In the genomic region with DNA sequence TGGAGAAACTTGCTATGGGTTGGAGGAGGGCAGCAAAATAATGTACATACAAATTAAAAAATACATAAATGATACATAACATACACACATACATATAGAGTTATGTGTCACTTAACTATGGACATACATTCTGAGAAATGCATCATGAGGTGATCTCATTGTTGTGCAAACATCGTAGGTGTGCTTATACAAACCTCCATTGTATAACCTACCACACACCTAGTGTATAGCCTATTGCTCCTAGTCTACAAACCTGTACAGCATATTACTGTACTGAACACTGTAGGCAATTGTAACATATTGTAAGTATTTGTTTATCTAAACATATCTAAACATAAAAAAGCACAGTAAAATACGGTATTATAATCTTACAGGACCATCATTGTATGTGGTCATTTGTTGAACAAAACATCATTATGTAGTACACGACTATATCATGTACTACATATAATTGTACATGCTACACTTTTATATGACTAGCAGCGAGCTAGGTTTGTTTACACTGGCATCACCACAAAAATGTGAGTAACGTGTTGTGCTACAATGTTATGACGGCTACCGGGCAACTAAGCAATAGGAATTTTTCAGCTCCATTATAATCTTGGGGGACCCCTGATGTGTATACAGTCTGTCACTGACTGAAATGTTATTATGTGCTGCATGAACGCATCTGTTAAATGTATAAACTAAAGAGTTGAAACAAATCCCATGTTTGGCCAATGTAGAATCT, we compare ENCODE assay signal across 20 cellular contexts. TPM values are rescaled to one million over a fixed set of nuclear protein-coding genes. Genes with fewer than 3 reads are reported as not detected.
DNase-seq lines count a peak whose midpoint lies in the region; ATAC-seq, FAIRE-seq and TF ChIP-seq lines count a peak whose summit lies in the region.
"Had no signal": no experiment of that assay in that cellular context is flagged by ENCODE, and none has a peak within 500 bp of the region (broad histone marks: within the 10 kb centered on the region; RNA-seq: fewer than 3 reads in every experiment).

No MANE protein-coding gene starts in this region.

- no peak for FAIRE-seq in urothelium cell line (lab: Jason Lieb, UNC)
- FAIRE-seq: H54 had no signal

- peak; percentile 14 for DNase-seq in DMS153 (lab: John Stamatoyannopoulos, UW)
- no peak for DNase-seq in DMS153 treated with DMSO at 0.1 percent for 48 hours (lab: John Stamatoyannopoulos, UW; ENCODE audit: unreplicated experiment)
- DNase-seq in brain microvascular endothelial cell = peak; percentile 85
- DNase-seq in heart left ventricle = no peak
- peak; percentile 19 for DNase-seq in renal cortical epithelial cell (ENCODE audit: low read depth)
- no peak for DNase-seq in urothelium cell line (ENCODE audit: low spot score)
- no peak for DNase-seq in body of pancreas
- DNase-seq: activated CD4-positive, alpha-beta T cell treated with anti-CD3 and anti-CD28 coated beads, Interleukin-2, amount 50 U/mL, for 48 hours; aorta; CD8-positive, alpha-beta T cell; effector memory CD8-positive, alpha-beta T cell; NCI-H526 treated with DMSO at 0.1 percent for 48 hours; SHP77; spleen; T-helper 9 cell had no signal

- H3K4me1 ChIP-seq in heart left ventricle (peaks cover 0 to 10% (median 0%) of the 10 kb centered on the region in 12 donors), body of pancreas (no peaks in the 10 kb centered on the region)
- H3K4me1 ChIP-seq: spleen had no signal

- ATAC-seq in heart left ventricle (peak; percentile 46 to 95 (median 73)), GM19035 (IDR thresholded peaks at IDR 0.05; ENCODE audit: unreplicated experiment) (no peak), body of pancreas (no peak)
- ATAC-seq: activated T-helper 17 cell treated with anti-CD3 and anti-CD28 coated beads, Interleukin-2, amount 50 U/mL, for 72 hours; CD8-positive, alpha-beta T cell; effector memory CD8-positive, alpha-beta T cell had no signal

- TF ChIP-seq CTCF in brain microvascular endothelial cell (IDR thresholded peaks at IDR 0.05; ENCODE audit: low read depth, low read length, missing control alignments) = no peak
- no peak for TF ChIP-seq CTCF in heart left ventricle (IDR thresholded peaks at IDR 0.05)
- TF ChIP-seq CTCF in body of pancreas (IDR thresholded peaks at IDR 0.05) = no peak

- no peak for TF ChIP-seq POLR2A in heart left ventricle (IDR thresholded peaks at IDR 0.05)
- TF ChIP-seq POLR2A in body of pancreas (IDR thresholded peaks at IDR 0.05) = no peak

- H3K9me3 ChIP-seq in heart left ventricle = no peaks in the 10 kb centered on the region
- no peaks in the 10 kb centered on the region for H3K9me3 ChIP-seq in body of pancreas
- H3K9me3 ChIP-seq: neutrophil, spleen had no signal

- in situ Hi-C loops in brain microvascular endothelial cell (cut with HindIII; ENCODE audit: low pct_ligation_motif_present, low sequenced_read_pairs) = no loop called here

- intact Hi-C loops in heart left ventricle (cut with DNase I) = no loop called here
- intact Hi-C loops in body of pancreas (cut with DNase I) = no loop called here

- H3K4me3 ChIP-seq in brain microvascular endothelial cell (ENCODE audit: low read depth, low read length) = no peak overlapping the region
- H3K4me3 ChIP-seq in heart left ventricle = peak overlapping the region in 8 of 12 donors; percentile 27 to 51 (median 42)
- H3K4me3 ChIP-seq in body of pancreas = no peak overlapping the region
- H3K4me3 ChIP-seq: spleen had no signal

- H3K27ac ChIP-seq in brain microvascular endothelial cell (no peak overlapping the region), heart left ventricle (peak overlapping the region in 9 of 12 donors; percentile 26 to 89 (median 66)), body of pancreas (no peak overlapping the region)
- H3K27ac ChIP-seq: 22Rv1, neutrophil, spleen had no signal

- H3K36me3 ChIP-seq in brain microvascular endothelial cell (replicated peaks) (no peaks in the 10 kb centered on the region), heart left ventricle (no peaks in the 10 kb centered on the region), body of pancreas (replicated peaks in 1 of 2; ENCODE audit: insufficient read depth in 1 of 2, low read depth in 2 of 2) (no peaks in the 10 kb centered on the region)
- H3K36me3 ChIP-seq: neutrophil had no signal

- 73 to 81% (median 78%) methylated on average over 8 of the region's 8 CpGs for WGBS in heart left ventricle, 4 donors
- 89% methylated on average over 8 of the region's 8 CpGs for WGBS in body of pancreas, 2 donors

- H3K27me3 ChIP-seq in brain microvascular endothelial cell (replicated peaks) = no peaks in the 10 kb centered on the region
- H3K27me3 ChIP-seq in heart left ventricle = no peaks in the 10 kb centered on the region
- no peaks in the 10 kb centered on the region for H3K27me3 ChIP-seq in body of pancreas
- H3K27me3 ChIP-seq: neutrophil, spleen had no signal

RNA-seq across cellular contexts. Expression of a gene that starts 35.5 kb away (rescaled TPM):
- total RNA-seq in heart left ventricle = 10 to 100 TPM in 5 of 9 donors, 1 to 10 TPM in 4; 2.0 to 17.2 (median 10.1) TPM
- polyA plus RNA-seq in heart left ventricle = 1 to 10 TPM; 5.8 to 6.4 TPM
- total RNA-seq in renal cortical epithelial cell = 14.0 and 33.3 TPM in 2 replicates
- 1 to 10 TPM in 1 of 2 donors, not detected in 1; 6.7 TPM for total RNA-seq in body of pancreas

RNA-seq across cellular contexts. Expression of a gene that starts 35.8 kb away (rescaled TPM):
- total RNA-seq in heart left ventricle (10 to 100 TPM in 2 of 9 donors, 1 to 10 TPM in 7; 3.4 to 10.7 (median 7.9) TPM), renal cortical epithelial cell (8.5 and 15.1 TPM in 2 replicates), body of pancreas (1 to 10 TPM; 4.7 to 4.9 TPM)
- 1 to 10 TPM; 3.2 to 5.4 TPM for polyA plus RNA-seq in heart left ventricle

Comparison
In these comparisons a context has a peak if more than half of its experiments do, and no peak if none do; other contexts are left out.
1. DNase-seq: peak in DMS153 (single experiment), brain microvascular endothelial cell (single experiment) and renal cortical epithelial cell (single experiment); none in DMS153 treated with DMSO at 0.1 percent for 48 hours (single experiment), heart left ventricle (0 of 5), urothelium cell line (single experiment) and body of pancreas (0 of 4).
2. H3K27ac ChIP-seq: peak in heart left ventricle (9 of 12); none in brain microvascular endothelial cell (single experiment) and body of pancreas (0 of 4).
3. H3K4me3 ChIP-seq: peak in heart left ventricle (8 of 12); none in brain microvascular endothelial cell (single experiment) and body of pancreas (0 of 2).
4. ATAC-seq: peak in heart left ventricle (4 of 4); none in GM19035 (single experiment) and body of pancreas (single experiment).